In the genomic region with DNA sequence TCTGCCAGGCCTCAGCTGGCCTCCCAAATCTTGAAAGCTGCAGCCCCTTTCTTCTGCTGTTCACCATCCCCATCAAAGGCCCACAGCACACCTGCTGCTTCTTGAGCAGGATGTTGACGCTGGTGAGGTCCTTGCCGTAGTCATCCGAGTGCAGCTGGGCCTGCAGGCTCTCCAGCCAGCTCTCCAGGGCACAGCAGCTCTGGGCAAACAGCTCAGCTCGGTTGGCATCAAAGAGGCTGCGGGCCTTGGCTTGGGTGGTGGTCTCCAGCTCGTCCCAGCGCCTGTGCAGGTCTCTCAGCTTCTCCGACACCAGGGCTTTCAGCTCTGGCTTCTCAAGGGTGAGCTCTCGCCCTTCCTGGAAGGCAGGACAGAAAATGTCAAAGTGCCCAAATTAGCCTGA, we compare ENCODE assay signal across 24 cellular contexts.
"Had no signal": no experiment of that assay in that cellular context is flagged by ENCODE, and none has a peak within 500 bp of the region (broad histone marks: within the 10 kb centered on the region; RNA-seq: fewer than 3 reads in every experiment).

No MANE protein-coding gene starts in this region.

- H3K27me3 ChIP-seq: breast epithelium, Peyer's patch had no signal

- DNase-seq: activated B cell treated with CpG ODN at 0.5 μM for 24 hours; activated CD4-positive, alpha-beta T cell treated with anti-CD3 and anti-CD28 coated beads for 1 hour; activated CD4-positive, alpha-beta T cell treated with anti-CD3 and anti-CD28 coated beads, Interleukin-2, amount 10 ng/mL, durations not matched to agents 24 days and 14 days; activated CD4-positive, alpha-beta T cell treated with anti-CD3 and anti-CD28 coated beads, Interleukin-2, amount 50 U/mL, for 48 hours; activated CD8-positive, alpha-beta memory T cell treated with anti-CD3 and anti-CD28 coated beads, Interleukin-2, amount 10 ng/mL, durations not matched to agents 7 days and 5 days; activated effector memory CD4-positive, alpha-beta T cell treated with Interleukin-2 at 50 U/mL for 16 hours; activated naive CD4-positive, alpha-beta T cell; activated T-cell treated with anti-CD3 and anti-CD28 coated beads, Interleukin-2, amount 50 U/mL, for 24 hours; aorta; caudate nucleus; Kasumi-1; NCI-H1105 treated with DMSO at 0.1 percent for 48 hours; NCI-H1436 treated with DMSO at 0.1 percent for 48 hours; NCI-H187; NCI-H2081 treated with DMSO at 0.1 percent for 48 hours; NCI-H446; NCI-H526 treated with DMSO at 0.1 percent for 48 hours; NCI-H82; OCI-M1; Peyer's patch; SHP77 treated with DMSO at 0.1 percent for 48 hours; T-helper 17 cell; T-helper 9 cell had no signal

- H3K27ac ChIP-seq: breast epithelium, Peyer's patch had no signal

- H3K36me3 ChIP-seq: breast epithelium, Peyer's patch had no signal

- H3K4me1 ChIP-seq: breast epithelium, Peyer's patch had no signal

- H3K4me3 ChIP-seq: breast epithelium, Peyer's patch had no signal

- H3K9me3 ChIP-seq: breast epithelium, Peyer's patch had no signal

- ATAC-seq: activated CD8-positive, alpha-beta memory T cell treated with anti-CD3 and anti-CD28 coated beads, Interleukin-2, amount 10 ng/mL, durations not matched to agents 7 days and 5 days; T-helper 17 cell had no signal
